ENCODE assay signal across 14 cellular contexts in the genomic region with DNA sequence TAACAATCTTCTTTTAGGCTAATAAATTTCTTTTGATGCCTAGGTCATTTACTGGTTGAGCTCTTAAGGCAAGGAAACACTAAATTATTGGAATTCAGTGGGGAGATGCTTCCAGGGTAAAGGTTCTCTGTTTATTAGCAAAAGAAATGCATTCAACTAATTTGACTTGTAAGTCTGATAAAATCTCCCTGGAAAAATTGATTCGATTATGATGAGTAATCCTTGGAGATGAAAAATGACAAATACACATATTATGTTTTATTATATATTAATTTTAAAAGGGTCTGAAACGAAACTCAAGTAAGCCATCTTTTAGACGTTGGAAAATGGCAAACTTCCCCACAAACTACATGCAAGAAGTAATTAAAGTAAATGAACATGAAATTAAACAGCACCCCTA.
DNase-seq lines count a peak whose midpoint lies in the region; ATAC-seq and TF ChIP-seq lines count a peak whose summit lies in the region.
"Had no signal": no experiment of that assay in that cellular context is flagged by ENCODE, and none has a peak within 500 bp of the region (broad histone marks: within the 10 kb centered on the region; RNA-seq: fewer than 3 reads in every experiment).

No MANE protein-coding gene starts in this region.

- TF ChIP-seq CTCF in CD4-positive, alpha-beta T cell (IDR thresholded peaks at IDR 0.05): no peak
- TF ChIP-seq CTCF in hepatocyte (IDR thresholded peaks at IDR 0.05; ENCODE audit: poor library complexity) (no peak), thyroid gland (IDR thresholded peaks at IDR 0.05) (no peak)

- H3K4me3 ChIP-seq in Karpas-422 (ENCODE audit: low read length) (no peak overlapping the region), hepatocyte (no peak overlapping the region), thyroid gland (replicated peaks in 1 of 3) (no peak overlapping the region)
- H3K4me3 ChIP-seq: GM12878, GM23248 had no signal

- no peaks in the 10 kb centered on the region for H3K27me3 Mint-ChIP-seq in CD4-positive, alpha-beta T cell
- H3K27me3 Mint-ChIP-seq in T-helper 2 cell treated with Interferon-gamma antibody and Interleukin-4, amounts not matched to agents 5 μg/mL and 100 μg/mL, for 36 hours (ENCODE audit: low read depth): no peaks in the 10 kb centered on the region
- H3K27me3 Mint-ChIP-seq: CD8-positive, alpha-beta memory T cell had no signal

- H3K36me3 ChIP-seq in Karpas-422 (ENCODE audit: insufficient read depth, low read length): peaks cover 25% of the 10 kb centered on the region; the same call in 1 of the 2 replicates
- no peaks in the 10 kb centered on the region for H3K36me3 ChIP-seq in hepatocyte (replicated peaks; ENCODE audit: insufficient read depth, low read depth)
- H3K36me3 ChIP-seq in thyroid gland: no peaks in the 10 kb centered on the region

- H2AFZ ChIP-seq in Karpas-422 (ENCODE audit: low read length): no peak overlapping the region
- H2AFZ ChIP-seq in hepatocyte: no peak overlapping the region
- H2AFZ ChIP-seq: GM23248 had no signal

- no peaks in the 10 kb centered on the region; the same call in 1 of the 2 replicates for H4K20me1 ChIP-seq in Karpas-422 (ENCODE audit: insufficient read depth, low read depth, low read length)
- no peaks in the 10 kb centered on the region for H4K20me1 ChIP-seq in hepatocyte (ENCODE audit: insufficient read depth, poor library complexity, severe bottlenecking)

- no peaks in the 10 kb centered on the region for H3K27me3 ChIP-seq in CD4-positive, alpha-beta T cell (ENCODE audit: control insufficient read depth, insufficient read depth, low read length)
- H3K27me3 ChIP-seq in Karpas-422 (ENCODE audit: low read length) (no peaks in the 10 kb centered on the region), hepatocyte (no peaks in the 10 kb centered on the region), thyroid gland (no peaks in the 10 kb centered on the region)

- no peaks in the 10 kb centered on the region for H3K9me3 Mint-ChIP-seq in CD4-positive, alpha-beta T cell
- H3K9me3 Mint-ChIP-seq in T-helper 2 cell treated with Interferon-gamma antibody and Interleukin-4, amounts not matched to agents 5 μg/mL and 100 μg/mL, for 36 hours: no peaks in the 10 kb centered on the region
- H3K9me3 Mint-ChIP-seq: CD14-positive monocyte; CD8-positive, alpha-beta memory T cell had no signal

- CTCF ChIA-PET in CD4-positive, alpha-beta T cell (lab: Charles Lee): interaction anchor here (1.0 kb wide), 1 partner anchor 30 kb away, joined by 3 read pairs; no protein-coding TSS in a partner anchor

- H3K4me1 Mint-ChIP-seq in CD4-positive, alpha-beta T cell (ENCODE audit: low read depth): peaks cover 79% of the 10 kb centered on the region
- peaks cover 11% of the 10 kb centered on the region for H3K4me1 Mint-ChIP-seq in T-helper 2 cell treated with Interferon-gamma antibody and Interleukin-4, amounts not matched to agents 5 μg/mL and 100 μg/mL, for 36 hours (ENCODE audit: low read depth)

- H3K9ac ChIP-seq in Karpas-422 (ENCODE audit: low read length): no peak overlapping the region
- H3K9ac ChIP-seq: GM23248 had no signal

- no peak overlapping the region for H3K4me3 Mint-ChIP-seq in CD4-positive, alpha-beta T cell
- H3K4me3 Mint-ChIP-seq in T-helper 2 cell treated with Interferon-gamma antibody and Interleukin-4, amounts not matched to agents 5 μg/mL and 100 μg/mL, for 36 hours: no peak overlapping the region
- H3K4me3 Mint-ChIP-seq: CD14-positive monocyte; CD8-positive, alpha-beta memory T cell had no signal

- H3K27ac Mint-ChIP-seq in CD4-positive, alpha-beta T cell: peak overlapping the region; percentile 72
- H3K27ac Mint-ChIP-seq in T-helper 2 cell treated with Interferon-gamma antibody and Interleukin-4, amounts not matched to agents 5 μg/mL and 100 μg/mL, for 36 hours: no peak overlapping the region
- H3K27ac Mint-ChIP-seq: CD14-positive monocyte had no signal

- ATAC-seq in CD4-positive, alpha-beta T cell (ENCODE audit: poor library complexity): no peak
- ATAC-seq: GM12878, HCT116 had no signal

- H3K4me1 ChIP-seq in Karpas-422 (ENCODE audit: low read length): peaks cover 86% of the 10 kb centered on the region
- peaks cover 23% of the 10 kb centered on the region for H3K4me1 ChIP-seq in hepatocyte (ENCODE audit: insufficient read depth)
- peaks cover 20 to 37% of the 10 kb centered on the region in 2 donors for H3K4me1 ChIP-seq in thyroid gland

- H3K79me2 ChIP-seq in Karpas-422 (ENCODE audit: low read length): peaks cover 100% of the 10 kb centered on the region
- H3K79me2 ChIP-seq in hepatocyte: peaks cover 47% of the 10 kb centered on the region

- no peak overlapping the region for H3K27ac ChIP-seq in CD4-positive, alpha-beta T cell (ENCODE audit: low read depth, low read length)
- peak overlapping the region; percentile 56 for H3K27ac ChIP-seq in Karpas-422 (ENCODE audit: low read length)
- peak overlapping the region; percentile 76 for H3K27ac ChIP-seq in hepatocyte
- H3K27ac ChIP-seq in thyroid gland: peak overlapping the region; percentile 70 to 81 (median 78)
- H3K27ac ChIP-seq: GM23248 had no signal

- DNase-seq in CD4-positive, alpha-beta T cell: no peak
- DNase-seq in Karpas-422: no peak
- no peak for DNase-seq in hepatocyte (ENCODE audit: low spot score)
- no peak for DNase-seq in thyroid gland
- DNase-seq in activated CD4-positive, alpha-beta T cell treated with anti-CD3 and anti-CD28 coated beads, Interleukin-2, amount 50 U/mL, for 1 hour: no peak
- DNase-seq in DMS53 (lab: John Stamatoyannopoulos, UW): no peak
- no peak for DNase-seq in T-helper 2 cell treated with Interferon-gamma antibody and Interleukin-4, amounts not matched to agents 5 μg/mL and 100 μg/mL, for 36 hours (ENCODE audit: low spot score)
- DNase-seq: CD8-positive, alpha-beta memory T cell; DMS 273 treated with DMSO at 0.1 percent for 48 hours; DMS79 had no signal

- no peaks in the 10 kb centered on the region for H3K9me3 ChIP-seq in CD4-positive, alpha-beta T cell (ENCODE audit: control insufficient read depth, low read length)
- no peaks in the 10 kb centered on the region for H3K9me3 ChIP-seq in Karpas-422 (ENCODE audit: low read length)
- H3K9me3 ChIP-seq in hepatocyte (ENCODE audit: low read depth): no peaks in the 10 kb centered on the region
- H3K9me3 ChIP-seq in thyroid gland: no peaks in the 10 kb centered on the region

- WGBS in hepatocyte (ENCODE audit: low lambda C conversion rate, missing lambda C conversion rate): 84% methylated on average over 3 of the region's 3 CpGs
- WGBS in thyroid gland, 2 donors: 87 to 88% methylated on average over 3 of the region's 3 CpGs

- POLR2A ChIA-PET in CD4-positive, alpha-beta T cell (lab: Charles Lee): no interaction called here

- no peaks in the 10 kb centered on the region for H3K9me2 ChIP-seq in Karpas-422 (replicated peaks; ENCODE audit: insufficient read depth, low read length)
- H3K9me2 ChIP-seq in hepatocyte (replicated peaks; ENCODE audit: insufficient read depth): no peaks in the 10 kb centered on the region

- intact Hi-C loops in CD4-positive, alpha-beta T cell (cut with DNase I, micrococcal nuclease): no loop called here
- intact Hi-C loops in thyroid gland (cut with DNase I): no loop called here

- peaks cover 78% of the 10 kb centered on the region for H3K36me3 Mint-ChIP-seq in CD4-positive, alpha-beta T cell (ENCODE audit: low read depth)
- H3K36me3 Mint-ChIP-seq in T-helper 2 cell treated with Interferon-gamma antibody and Interleukin-4, amounts not matched to agents 5 μg/mL and 100 μg/mL, for 36 hours (ENCODE audit: low read depth): peaks cover 2% of the 10 kb centered on the region

- no peak overlapping the region for H3K4me2 ChIP-seq in Karpas-422 (ENCODE audit: low read depth, low read length, poor library complexity, severe bottlenecking)
- peak overlapping the region; percentile 53 for H3K4me2 ChIP-seq in hepatocyte

- no peak for TF ChIP-seq POLR2A in thyroid gland (IDR thresholded peaks at IDR 0.05)
